23 cellular contexts compared by ENCODE assay signal in genomic region chr18:42839408-42839807, GRCh38.
DNase-seq lines count a peak whose midpoint lies in the region; ATAC-seq, FAIRE-seq and TF ChIP-seq lines count a peak whose summit lies in the region.
"Had no signal": no experiment of that assay in that cellular context is flagged by ENCODE, and none has a peak within 500 bp of the region (broad histone marks: within the 10 kb centered on the region; RNA-seq: fewer than 3 reads in every experiment).

No MANE protein-coding gene starts in this region.

- H3K4me1 ChIP-seq in astrocyte (ENCODE audit: insufficient read depth, low read length): no peaks in the 10 kb centered on the region
- H3K4me1 ChIP-seq in mesendoderm (ENCODE audit: control insufficient read depth, low read depth, low read length): no peaks in the 10 kb centered on the region
- H3K4me1 ChIP-seq in stomach: no peaks in the 10 kb centered on the region
- H3K4me1 ChIP-seq: BE2C; BLaER1 treated with 17β-estradiol and CSF1 and Interleukin-3, amounts not matched to agents 10 nM and 100 nM had no signal

- H3K4me2 ChIP-seq in astrocyte (ENCODE audit: low read length) (no peak overlapping the region), mesendoderm (ENCODE audit: low read length) (no peak overlapping the region)
- H3K4me2 ChIP-seq: BLaER1 treated with 17β-estradiol and CSF1 and Interleukin-3, amounts not matched to agents 10 nM and 100 nM; GM23338 had no signal

- no peak overlapping the region for H3K23ac ChIP-seq in mesendoderm (ENCODE audit: low read length)

- TF ChIP-seq EP300 in stomach (IDR thresholded peaks at IDR 0.05): no peak

- no peak for FAIRE-seq in astrocyte (lab: Jason Lieb, UNC)
- FAIRE-seq: D721Med, GM12878 had no signal

- H3K36me3 Mint-ChIP-seq in astrocyte (ENCODE audit: low read depth, unreplicated experiment): no peaks in the 10 kb centered on the region
- H3K36me3 Mint-ChIP-seq: CD14-positive monocyte; CD8-positive, alpha-beta memory T cell had no signal

- no peak overlapping the region for H3K56ac ChIP-seq in mesendoderm (ENCODE audit: low read length)

- no peak overlapping the region for H4K5ac ChIP-seq in mesendoderm (ENCODE audit: low read length)

- H3K36me3 ChIP-seq in astrocyte (ENCODE audit: insufficient read depth, low read length) (no peaks in the 10 kb centered on the region), mesendoderm (ENCODE audit: control insufficient read depth, insufficient read depth, low read length) (no peaks in the 10 kb centered on the region), stomach (no peaks in the 10 kb centered on the region)
- H3K36me3 ChIP-seq: BE2C; BLaER1 treated with 17β-estradiol and CSF1 and Interleukin-3, amounts not matched to agents 10 nM and 100 nM had no signal

- H2BK5ac ChIP-seq in mesendoderm (ENCODE audit: low read length): no peak overlapping the region

- no CpG with 5 or more reads among the region's 1 CpG for WGBS in mesendoderm (ENCODE audit: extremely low coverage, insufficient coverage, low lambda C conversion rate)
- WGBS in stomach, 5 donors: 54 to 82% (median 65%) methylated on average over 1 of the region's 1 CpG

- intact Hi-C loops in stomach (cut with DNase I; ENCODE audit: low total_unique reads) (no loop called here), head of caudate nucleus (cut with DNase I) (no loop called here)

- no peak overlapping the region for H3K4me3 Mint-ChIP-seq in astrocyte (ENCODE audit: unreplicated experiment)
- H3K4me3 Mint-ChIP-seq: CD14-positive monocyte; CD4-positive, alpha-beta T cell; CD8-positive, alpha-beta memory T cell; GM23338; H9 had no signal

- no peaks in the 10 kb centered on the region for H3K27me3 Mint-ChIP-seq in astrocyte (ENCODE audit: low read depth, unreplicated experiment)
- H3K27me3 Mint-ChIP-seq: CD4-positive, alpha-beta T cell; CD8-positive, alpha-beta memory T cell had no signal

- H2BK120ac ChIP-seq in mesendoderm (ENCODE audit: low read depth, low read length): no peak overlapping the region

- no peaks in the 10 kb centered on the region for H3K27me3 ChIP-seq in astrocyte (ENCODE audit: insufficient read depth, low read length)
- no peaks in the 10 kb centered on the region for H3K27me3 ChIP-seq in mesendoderm (ENCODE audit: insufficient read depth, low read length, poor library complexity)
- no peaks in the 10 kb centered on the region for H3K27me3 ChIP-seq in stomach
- H3K27me3 ChIP-seq: BE2C; BLaER1 treated with 17β-estradiol and CSF1 and Interleukin-3, amounts not matched to agents 10 nM and 100 nM had no signal

- H3K79me2 ChIP-seq in astrocyte (ENCODE audit: insufficient read depth, low read length) (no peaks in the 10 kb centered on the region), mesendoderm (ENCODE audit: control insufficient read depth, insufficient read depth, low read length) (no peaks in the 10 kb centered on the region)

- DNase-seq in OCI-M1 (lab: John Stamatoyannopoulos, UW) (peak; percentile 9), astrocyte (ENCODE audit: low read depth) (peak; percentile 0), fibroblast of the aortic adventitia (ENCODE audit: low read depth) (peak; percentile 2), mesendoderm (no peak), stomach (no peak), NCI-H82 (lab: John Stamatoyannopoulos, UW) (no peak), head of caudate nucleus (no peak)
- DNase-seq: AML-193; BE2C; CD4-positive, alpha-beta T cell; CD8-positive, alpha-beta memory T cell; DMS 273 treated with DMSO at 0.1 percent for 48 hours; DMS79; EL; GDM1; H9 had no signal

- TF ChIP-seq CTCF in astrocyte (IDR thresholded peaks at IDR 0.05; ENCODE audit: insufficient read depth, low read depth, low read length): no peak
- no peak for TF ChIP-seq CTCF in fibroblast of the aortic adventitia (IDR thresholded peaks at IDR 0.05; ENCODE audit: insufficient read depth, low read length)
- no peak for TF ChIP-seq CTCF in stomach (IDR thresholded peaks at IDR 0.05)

- H2AK5ac ChIP-seq in mesendoderm (ENCODE audit: low read length): no peak overlapping the region

- H2AFZ ChIP-seq in astrocyte (ENCODE audit: low read depth, low read length): no peak overlapping the region

- H3K9ac ChIP-seq in astrocyte (ENCODE audit: low read length): no peak overlapping the region
- no peak overlapping the region for H3K9ac ChIP-seq in mesendoderm (ENCODE audit: low read length)
- H3K9ac ChIP-seq: BLaER1 treated with 17β-estradiol and CSF1 and Interleukin-3, amounts not matched to agents 10 nM and 100 nM had no signal

- H4K8ac ChIP-seq in mesendoderm (ENCODE audit: low read depth, low read length): no peak overlapping the region

- no peak overlapping the region for H3K4ac ChIP-seq in mesendoderm (ENCODE audit: low read depth, low read length)

- H3K79me1 ChIP-seq in mesendoderm (ENCODE audit: low read length): no peaks in the 10 kb centered on the region

- ATAC-seq in GM18867 (IDR thresholded peaks at IDR 0.05; ENCODE audit: unreplicated experiment): no peak
- ATAC-seq: GM12878, GM23338, HCT116 had no signal

- no peaks in the 10 kb centered on the region for H4K20me1 ChIP-seq in astrocyte (ENCODE audit: insufficient read depth, low read length)
- H4K20me1 ChIP-seq: BLaER1 treated with 17β-estradiol and CSF1 and Interleukin-3, amounts not matched to agents 10 nM and 100 nM had no signal

- H3K4me1 Mint-ChIP-seq in astrocyte (ENCODE audit: low read depth, unreplicated experiment): no peaks in the 10 kb centered on the region
- H3K4me1 Mint-ChIP-seq: CD14-positive monocyte; CD8-positive, alpha-beta memory T cell; GM23338 had no signal

- H3K4me3 ChIP-seq in astrocyte (ENCODE audit: insufficient read depth, low read depth, low read length) (no peak overlapping the region), fibroblast of the aortic adventitia (ENCODE audit: low read depth, low read length) (no peak overlapping the region), mesendoderm (ENCODE audit: low read length) (no peak overlapping the region), stomach (no peak overlapping the region)
- H3K4me3 ChIP-seq: BLaER1 treated with 17β-estradiol and CSF1 and Interleukin-3, amounts not matched to agents 10 nM and 100 nM; GM12878; GM23338 had no signal

- H3K27ac Mint-ChIP-seq in astrocyte (ENCODE audit: unreplicated experiment): no peak overlapping the region
- H3K27ac Mint-ChIP-seq: CD14-positive monocyte; CD4-positive, alpha-beta T cell; CD8-positive, alpha-beta memory T cell; H9 had no signal

- H3K18ac ChIP-seq in mesendoderm (ENCODE audit: low read length): no peak overlapping the region

- peak overlapping the region; percentile 74 for H2BK15ac ChIP-seq in mesendoderm (replicated peaks; ENCODE audit: low read depth)

- no peak for TF ChIP-seq POLR2A in stomach (IDR thresholded peaks at IDR 0.05)

- H3K9me3 Mint-ChIP-seq in astrocyte (ENCODE audit: unreplicated experiment): no peaks in the 10 kb centered on the region
- H3K9me3 Mint-ChIP-seq: H9 had no signal

- H3K9me3 ChIP-seq in astrocyte (ENCODE audit: insufficient read depth, low read depth, low read length) (no peaks in the 10 kb centered on the region), stomach (no peaks in the 10 kb centered on the region)
- H3K9me3 ChIP-seq: BE2C had no signal

- H3K27ac ChIP-seq in astrocyte (ENCODE audit: low read depth, low read length) (no peak overlapping the region), mesendoderm (ENCODE audit: low read depth, low read length) (no peak overlapping the region), stomach (no peak overlapping the region)
- H3K27ac ChIP-seq: BLaER1 treated with 17β-estradiol and CSF1 and Interleukin-3, amounts not matched to agents 10 nM and 100 nM had no signal

Comparison
In these comparisons a context has a peak if more than half of its experiments do, and no peak if none do; other contexts are left out.
1. DNase-seq: peak in OCI-M1 (single experiment), astrocyte (single experiment) and fibroblast of the aortic adventitia (single experiment); none in mesendoderm (single experiment), stomach (single experiment), NCI-H82 (single experiment) and head of caudate nucleus (0 of 42).